Comparison of ENCODE assay signal across 12 cellular contexts in the genomic region with DNA sequence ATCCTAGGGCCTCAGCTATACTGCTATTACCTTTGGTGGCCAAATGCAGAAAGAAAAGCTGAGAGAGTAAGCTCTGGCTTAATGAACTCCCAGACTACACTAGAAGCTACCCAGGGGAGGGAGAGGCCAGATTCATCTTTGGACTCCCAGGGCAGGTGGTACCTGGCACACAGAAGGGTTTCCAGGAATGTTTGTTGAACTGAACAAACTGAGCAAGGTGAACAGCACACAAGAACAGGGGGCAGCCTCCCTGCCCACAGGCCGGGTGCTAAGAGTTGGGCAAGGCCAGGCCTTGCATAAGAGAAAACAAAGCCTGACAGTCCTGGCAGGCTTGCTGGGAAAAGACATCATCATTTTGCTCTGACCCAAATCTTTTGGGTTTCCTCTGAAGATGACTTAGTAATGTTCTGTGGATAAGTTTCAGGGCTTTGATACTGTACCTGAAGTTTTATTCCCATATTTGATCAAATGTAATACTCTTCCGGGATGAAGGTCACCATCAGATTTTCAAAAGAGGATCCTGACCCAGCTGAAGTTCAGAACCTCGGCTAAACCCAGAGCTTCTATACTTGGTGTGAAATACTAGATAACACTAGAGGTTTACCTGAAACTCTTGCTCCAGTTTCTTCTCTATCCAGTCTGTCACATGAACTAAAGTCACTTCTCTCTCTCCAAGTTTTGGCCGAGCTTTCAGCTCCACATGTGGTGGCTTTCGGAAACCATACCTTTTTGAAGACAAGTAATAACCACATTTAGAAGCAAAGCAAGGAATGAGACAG. TPM values are rescaled to one million over a fixed set of nuclear protein-coding genes. Genes with fewer than 3 reads are reported as not detected.
A peak's percentile ranks its signal among the peaks of the same experiment; 100 is the strongest.
DNase-seq lines count a peak whose midpoint lies in the region; ATAC-seq and TF ChIP-seq lines count a peak whose summit lies in the region.
"Had no signal": no experiment of that assay in that cellular context is flagged by ENCODE, and none has a peak within 500 bp of the region (broad histone marks: within the 10 kb centered on the region; RNA-seq: fewer than 3 reads in every experiment).

No MANE protein-coding gene starts in this region.

- CTCF ChIA-PET in CD4-positive, alpha-beta T cell (lab: Charles Lee), result interaction anchor here (0.7 to 3.6 kb wide), 3 partner anchors 18 to 132 kb away, joined by 3 to 13 read pairs (median 7); no protein-coding TSS in a partner anchor

- H3K27ac ChIP-seq in CD4-positive, alpha-beta T cell (ENCODE audit: low read depth, low read length), result no peak overlapping the region
- H3K27ac ChIP-seq: KMS-11, SK-N-MC had no signal

- intact Hi-C loops in CD4-positive, alpha-beta T cell (cut with DNase I, micrococcal nuclease), result no loop called here

- H3K4me3 Mint-ChIP-seq in CD4-positive, alpha-beta T cell, result no peak overlapping the region

- no peak overlapping the region for H3K4me3 ChIP-seq in choroid plexus epithelial cell (ENCODE audit: low read depth, low read length)
- H3K4me3 ChIP-seq: sigmoid colon, SK-N-MC had no signal

- H3K27me3 ChIP-seq in CD4-positive, alpha-beta T cell (ENCODE audit: control insufficient read depth, insufficient read depth, low read length), result no peaks in the 10 kb centered on the region
- H3K27me3 ChIP-seq: sigmoid colon had no signal

- no peaks in the 10 kb centered on the region for H3K9me3 ChIP-seq in CD4-positive, alpha-beta T cell (ENCODE audit: control insufficient read depth, low read length)
- H3K9me3 ChIP-seq: sigmoid colon had no signal

- ATAC-seq in CD4-positive, alpha-beta T cell (ENCODE audit: poor library complexity), result no peak
- ATAC-seq in omental fat pad (ENCODE audit: low FRiP score), result peak; percentile 34

- H3K36me3 Mint-ChIP-seq in CD4-positive, alpha-beta T cell (ENCODE audit: low read depth), result peaks cover 67% of the 10 kb centered on the region

- DNase-seq in CD4-positive, alpha-beta T cell, result no peak
- DNase-seq in HuH-7 (ENCODE audit: low spot score) (peak; percentile 47), choroid plexus epithelial cell (ENCODE audit: low read depth) (peak; percentile 16), omental fat pad (ENCODE audit: low spot score) (no peak), NCI-H1694 (lab: John Stamatoyannopoulos, UW) (no peak), islet precursor cell (no peak), GM13977 (ENCODE audit: low spot score) (no peak), foreskin melanocyte (no peak)
- DNase-seq: NCI-H446, sigmoid colon had no signal

- H3K4me1 Mint-ChIP-seq in CD4-positive, alpha-beta T cell (ENCODE audit: low read depth), result peaks cover 19% of the 10 kb centered on the region

- POLR2A ChIA-PET in CD4-positive, alpha-beta T cell (lab: Charles Lee), result interaction anchor here (1.3 to 1.6 kb wide), 2 partner anchors 21 to 218 kb away, joined by 3 to 5 read pairs; a partner anchor contains a TSS

- no peaks in the 10 kb centered on the region for H3K27me3 Mint-ChIP-seq in CD4-positive, alpha-beta T cell

- H3K9me3 Mint-ChIP-seq in CD4-positive, alpha-beta T cell, result no peaks in the 10 kb centered on the region

- peak overlapping the region; percentile 38 for H3K27ac Mint-ChIP-seq in CD4-positive, alpha-beta T cell

- in situ Hi-C loops in GM13977 (cut with MboI; ENCODE audit: low pct_unique_long_range_greater_than_20kb, low sequenced_read_pairs, unreplicated experiment), result loop anchor here (10.0 kb wide), 1 partner anchor 134 kb away; no protein-coding TSS in a partner anchor

- TF ChIP-seq CTCF in CD4-positive, alpha-beta T cell (IDR thresholded peaks at IDR 0.05), result no peak
- TF ChIP-seq CTCF in choroid plexus epithelial cell (conservative IDR thresholded peaks at IDR 0.05; ENCODE audit: low read depth, low read length) (no peak), omental fat pad (IDR thresholded peaks at IDR 0.05) (no peak), GM13977 (IDR thresholded peaks at IDR 0.05; ENCODE audit: extremely low read depth, insufficient read depth, missing control alignments) (no peak)

RNA-seq across cellular contexts. Expression of a gene that starts 20.5 kb away (rescaled TPM):
- 10 to 100 TPM; 62.7 to 67.8 TPM for total RNA-seq in CD4-positive, alpha-beta T cell
- 10 to 100 TPM; 14.6 to 54.4 (median 30.4) TPM for total RNA-seq in omental fat pad

Comparison
In these comparisons a context has a peak if more than half of its experiments do, and no peak if none do; other contexts are left out.
1. DNase-seq: peak in HuH-7 (single experiment) and choroid plexus epithelial cell (single experiment); none in CD4-positive, alpha-beta T cell (0 of 10), omental fat pad (single experiment), NCI-H1694 (single experiment), islet precursor cell (single experiment), GM13977 (single experiment) and foreskin melanocyte (single experiment).